Comparison of ENCODE assay signal across 15 cellular contexts in genomic region chr1:21912038-21912758, GRCh38. TPM values are rescaled to one million over a fixed set of nuclear protein-coding genes. Genes with fewer than 3 reads are reported as not detected.
DNase-seq lines count a peak whose midpoint lies in the region; ATAC-seq and TF ChIP-seq lines count a peak whose summit lies in the region.
"Had no signal": no experiment of that assay in that cellular context is flagged by ENCODE, and none has a peak within 500 bp of the region (broad histone marks: within the 10 kb centered on the region; RNA-seq: fewer than 3 reads in every experiment).

No MANE protein-coding gene starts in this region.

- no peak for TF ChIP-seq POLR2A in breast epithelium (IDR thresholded peaks at IDR 0.05)

- no TSS peak for BruUV-seq in MCF 10A (replicated peaks; lab: Mats Ljungman, UMichigan)

- no peak for ATAC-seq in GM21717 (IDR thresholded peaks at IDR 0.05; ENCODE audit: unreplicated experiment)
- ATAC-seq in HG03139 (IDR thresholded peaks at IDR 0.05; ENCODE audit: unreplicated experiment), result no peak

- WGBS in endodermal cell (ENCODE audit: insufficient coverage in 1 of 2, insufficient read length in 1 of 2), 2 experiments, result 94 to 97% methylated on average over 6 to 8 of the region's 9 CpGs
- WGBS in trophoblast cell (ENCODE audit: extremely low coverage, insufficient coverage, insufficient read length), result no CpG with 5 or more reads among the region's 9 CpGs
- 55% methylated on average over 9 of the region's 9 CpGs for WGBS in urinary bladder

- peak overlapping the region; percentile 3 for H3K14ac ChIP-seq in trophoblast cell (ENCODE audit: low read length)

- CTCF ChIA-PET in MCF 10A (lab: Yijun Ruan, JAX), result no interaction called here

- H2AFZ ChIP-seq in trophoblast cell (ENCODE audit: insufficient read depth, low read length, poor library complexity), result no peak overlapping the region

- H3K27ac Mint-ChIP-seq in MCF 10A (ENCODE audit: low read depth, unreplicated experiment) (no peak overlapping the region), endodermal cell (peak overlapping the region; percentile 16)

- H4K91ac ChIP-seq in trophoblast cell (ENCODE audit: low read depth, low read length), result peak overlapping the region; percentile 22

- no peak overlapping the region for H3K18ac ChIP-seq in trophoblast cell (ENCODE audit: low read length)

- H4K12ac ChIP-seq in trophoblast cell (ENCODE audit: low read depth, low read length), result no peak overlapping the region

- no peaks in the 10 kb centered on the region for H3K9me3 Mint-ChIP-seq in MCF 10A (ENCODE audit: unreplicated experiment)
- no peaks in the 10 kb centered on the region for H3K9me3 Mint-ChIP-seq in endodermal cell
- H3K9me3 Mint-ChIP-seq: neural crest cell had no signal

- peak overlapping the region; percentile 47 for H2BK120ac ChIP-seq in trophoblast cell (ENCODE audit: insufficient read depth, low read length, poor library complexity)

- peaks cover 44% of the 10 kb centered on the region for H3K79me1 ChIP-seq in trophoblast cell (ENCODE audit: low read length)

- H4K8ac ChIP-seq in trophoblast cell (ENCODE audit: low read depth, low read length), result peak overlapping the region; percentile 33

- no peak overlapping the region for H3K4me3 ChIP-seq in breast epithelium
- H3K4me3 ChIP-seq in endodermal cell (ENCODE audit: low read length), result no peak overlapping the region
- H3K4me3 ChIP-seq in trophoblast cell (ENCODE audit: low read depth, low read length), result no peak overlapping the region
- H3K4me3 ChIP-seq in urinary bladder (ENCODE audit: low read depth, low read length), result no peak overlapping the region

- H3K4me2 ChIP-seq in trophoblast cell (ENCODE audit: low read length), result no peak overlapping the region

- H2AK5ac ChIP-seq in trophoblast cell (ENCODE audit: low read length), result peak overlapping the region; percentile 4

- H3K79me2 ChIP-seq in trophoblast cell (ENCODE audit: control insufficient read depth, insufficient read depth, low read length, poor library complexity), result peaks cover 11% of the 10 kb centered on the region

- H3K9ac ChIP-seq in endodermal cell (ENCODE audit: extremely low read depth, low read length, poor library complexity, severe bottlenecking), result no peak overlapping the region
- no peak overlapping the region for H3K9ac ChIP-seq in trophoblast cell (ENCODE audit: low read length)

- H3K9me3 ChIP-seq in breast epithelium, result no peaks in the 10 kb centered on the region
- H3K9me3 ChIP-seq in endodermal cell (ENCODE audit: control insufficient read depth, low read length), result no peaks in the 10 kb centered on the region
- H3K9me3 ChIP-seq in trophoblast cell (ENCODE audit: insufficient read depth, low read depth, low read length), result no peaks in the 10 kb centered on the region

- H3K4me1 Mint-ChIP-seq in MCF 10A (ENCODE audit: insufficient read depth, unreplicated experiment) (peaks cover 6% of the 10 kb centered on the region), endodermal cell (peaks cover 31% of the 10 kb centered on the region)

- peak overlapping the region; percentile 76 for H2BK12ac ChIP-seq in trophoblast cell (ENCODE audit: low read length)

- intact Hi-C loops in breast epithelium (cut with DNase I; ENCODE audit: low total_unique reads), result no loop called here
- intact Hi-C loops in MCF 10A (cut with micrococcal nuclease), result no loop called here

- TF ChIP-seq CTCF in breast epithelium (IDR thresholded peaks at IDR 0.05) (no peak), MCF 10A (IDR thresholded peaks at IDR 0.05; ENCODE audit: unreplicated experiment) (no peak), endodermal cell (conservative IDR thresholded peaks at IDR 0.05) (no peak)

- H3K36me3 Mint-ChIP-seq in MCF 10A (ENCODE audit: insufficient read depth, unreplicated experiment), result peaks cover 38% of the 10 kb centered on the region
- H3K36me3 Mint-ChIP-seq in endodermal cell (ENCODE audit: low read depth), result peaks cover 8% of the 10 kb centered on the region

- POLR2A ChIA-PET in MCF 10A (lab: Yijun Ruan, JAX), result no interaction called here

- no peak overlapping the region for H3K23ac ChIP-seq in trophoblast cell (ENCODE audit: low read length)

- H3K27me3 ChIP-seq in breast epithelium, result no peaks in the 10 kb centered on the region
- no peaks in the 10 kb centered on the region for H3K27me3 ChIP-seq in endodermal cell (ENCODE audit: control insufficient read depth, insufficient read depth, low read length, poor library complexity, severe bottlenecking)
- no peaks in the 10 kb centered on the region for H3K27me3 ChIP-seq in trophoblast cell (ENCODE audit: insufficient read depth, low read length)

- H3K27me3 Mint-ChIP-seq in MCF 10A (ENCODE audit: insufficient read depth, unreplicated experiment) (no peaks in the 10 kb centered on the region), endodermal cell (ENCODE audit: insufficient read depth) (no peaks in the 10 kb centered on the region)

- H2BK5ac ChIP-seq in trophoblast cell (ENCODE audit: low read depth, low read length, poor library complexity), result peak overlapping the region; percentile 73

- H3K4ac ChIP-seq in trophoblast cell (ENCODE audit: low read depth, low read length), result no peak overlapping the region

- H3K36me3 ChIP-seq in breast epithelium (no peaks in the 10 kb centered on the region), endodermal cell (ENCODE audit: control insufficient read depth, insufficient read depth, low read length) (peaks cover 10% of the 10 kb centered on the region), trophoblast cell (ENCODE audit: control insufficient read depth in 1 of 2, insufficient read depth in 2 of 2, low read length in 2 of 2) (peaks cover 10 to 16% of the 10 kb centered on the region in 2 experiments), urinary bladder (ENCODE audit: insufficient read depth) (no peaks in the 10 kb centered on the region)

- H3K27ac ChIP-seq in breast epithelium, result peak overlapping the region; percentile 88 to 92
- H3K27ac ChIP-seq in endodermal cell (ENCODE audit: low read depth, low read length), result peak overlapping the region; percentile 70
- peak overlapping the region; percentile 88 for H3K27ac ChIP-seq in trophoblast cell (ENCODE audit: low read depth, low read length)
- peak overlapping the region; percentile 75 for H3K27ac ChIP-seq in urinary bladder (ENCODE audit: low read depth)

- DNase-seq in breast epithelium (ENCODE audit: low spot score in 2 of 2), result no peak
- no peak for DNase-seq in MCF 10A (ENCODE audit: unreplicated experiment)
- DNase-seq in endodermal cell, result no peak
- DNase-seq in trophoblast cell, result no peak
- DNase-seq in GOT3 (lab: John Stamatoyannopoulos, UW), result no peak
- DNase-seq: ACHN, DMS79 treated with DMSO at 0.1 percent for 48 hours, erythroblast, NCI-H1436, NCI-H526, SHP77 treated with DMSO at 0.1 percent for 48 hours had no signal

- H3K4me1 ChIP-seq in breast epithelium (peaks cover 22 to 27% of the 10 kb centered on the region in 2 donors), endodermal cell (ENCODE audit: control insufficient read depth, insufficient read depth, low read length) (peaks cover 25% of the 10 kb centered on the region), trophoblast cell (ENCODE audit: control insufficient read depth in 1 of 2, insufficient read depth in 2 of 2, low read length in 2 of 2) (peaks cover 55 to 61% of the 10 kb centered on the region in 2 experiments), urinary bladder (ENCODE audit: insufficient read depth) (peaks cover 3% of the 10 kb centered on the region)

- H3K4me3 Mint-ChIP-seq in MCF 10A (ENCODE audit: unreplicated experiment) (no peak overlapping the region), endodermal cell (no peak overlapping the region)
- H3K4me3 Mint-ChIP-seq: neural crest cell had no signal

RNA-seq across cellular contexts. Expression of gene HSPG2, which starts 24.9 kb away (rescaled TPM):
- total RNA-seq in breast epithelium (100 to 1,000 TPM in 1 of 3 donors, 10 to 100 TPM in 2; 48.3 to 219 (median 95.0) TPM), MCF 10A (2022) (51.2 and 58.9 TPM in 2 replicates), endodermal cell (100 to 1,000 TPM; 222 to 227 TPM), urinary bladder (242 TPM)
- polyA plus RNA-seq in endodermal cell (2013, experiment 1 of 2), result 74.9 TPM
- polyA plus RNA-seq in endodermal cell (2013, experiment 2 of 2), result 76.7 TPM
- polyA plus RNA-seq in trophoblast cell (2013), result 97.2 and 106 TPM in 2 replicates
- polyA plus RNA-seq in urinary bladder, result 514 TPM
